18 cellular contexts compared by ENCODE assay signal in the genomic region with DNA sequence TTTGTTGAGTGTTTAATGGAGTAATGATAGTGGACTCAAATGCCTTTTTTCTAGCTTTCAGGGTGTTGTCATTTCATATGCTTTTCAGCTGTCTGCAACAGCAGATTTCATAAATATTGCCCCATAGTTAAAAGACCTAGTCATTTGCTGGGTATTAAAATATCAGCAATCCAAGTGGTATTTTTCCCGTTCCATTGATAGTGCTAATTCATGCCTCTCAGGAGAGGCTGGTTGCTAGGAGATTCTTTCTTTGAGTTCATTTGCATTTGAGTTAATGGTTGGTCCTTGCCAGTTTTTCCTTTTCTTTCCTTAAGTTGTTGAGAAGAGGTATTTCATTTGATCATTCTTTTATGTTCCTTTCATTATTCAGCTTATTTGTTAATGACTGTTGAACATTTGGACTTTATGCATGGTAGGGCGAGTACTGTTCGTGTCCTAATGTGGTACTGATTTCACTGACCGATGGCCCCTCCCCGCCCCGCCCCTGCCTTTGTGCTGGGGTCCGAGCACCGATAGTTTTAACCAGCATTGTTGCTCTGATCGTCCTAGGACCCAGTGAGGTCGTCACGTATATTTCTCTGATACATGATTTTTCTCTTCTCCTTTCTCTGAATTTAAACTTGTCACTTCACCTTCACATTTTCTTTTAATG.
A peak's percentile ranks its signal among the peaks of the same experiment; 100 is the strongest.
DNase-seq lines count a peak whose midpoint lies in the region; ATAC-seq and TF ChIP-seq lines count a peak whose summit lies in the region.
"Had no signal": no experiment of that assay in that cellular context is flagged by ENCODE, and none has a peak within 500 bp of the region (broad histone marks: within the 10 kb centered on the region; RNA-seq: fewer than 3 reads in every experiment).

No MANE protein-coding gene starts in this region.

- H3K4me3 ChIP-seq in HUES48 (ENCODE audit: low read depth, low read length): peak overlapping the region; percentile 60
- no peak overlapping the region for H3K4me3 ChIP-seq in astrocyte of the spinal cord (ENCODE audit: low read depth, low read length)
- H3K4me3 ChIP-seq in iPS-20b (ENCODE audit: low read length): peak overlapping the region; percentile 66
- no peak overlapping the region for H3K4me3 ChIP-seq in smooth muscle cell
- H3K4me3 ChIP-seq: ascending aorta, Peyer's patch, spleen, vagina had no signal

- DNase-seq in astrocyte of the spinal cord (ENCODE audit: low read depth, low spot score) (peak; percentile 37), smooth muscle cell (lab: John Stamatoyannopoulos, UW; ENCODE audit: unreplicated experiment) (no peak), NCI-H526 treated with DMSO at 0.1 percent for 48 hours (lab: John Stamatoyannopoulos, UW) (no peak), NCI-H2081 treated with DMSO at 0.1 percent for 48 hours (lab: John Stamatoyannopoulos, UW) (no peak)
- DNase-seq: activated CD4-positive, alpha-beta memory T cell treated with anti-CD3 and anti-CD28 coated beads, Interleukin-2, amount 10 ng/mL, durations not matched to agents 7 days and 5 days; CD4-positive, alpha-beta memory T cell; DND-41; foreskin keratinocyte; Karpas-422; NCI-H1436; NCI-H510A; Peyer's patch; spleen had no signal

- H3K27ac ChIP-seq in HUES48 (ENCODE audit: low read depth, low read length): peak overlapping the region; percentile 36
- peak overlapping the region; percentile 22 for H3K27ac ChIP-seq in iPS-20b (ENCODE audit: low read length)
- H3K27ac ChIP-seq in smooth muscle cell (ENCODE audit: low read depth): no peak overlapping the region
- H3K27ac ChIP-seq: ascending aorta, foreskin keratinocyte, Peyer's patch, spleen, vagina had no signal

- TF ChIP-seq CTCF in astrocyte of the spinal cord (IDR thresholded peaks at IDR 0.05; ENCODE audit: low read depth, low read length): no peak
- TF ChIP-seq CTCF in smooth muscle cell (IDR thresholded peaks at IDR 0.05; ENCODE audit: borderline replicate concordance, insufficient read depth, poor library complexity, severe bottlenecking): no peak

- peak overlapping the region; percentile 39 for H3K4me2 ChIP-seq in smooth muscle cell

- ATAC-seq in GM21576 (IDR thresholded peaks at IDR 0.05; ENCODE audit: unreplicated experiment): no peak
- ATAC-seq: foreskin keratinocyte had no signal

- no peaks in the 10 kb centered on the region for H3K36me3 ChIP-seq in HUES48 (ENCODE audit: control insufficient read depth, insufficient read depth, low read length)
- H3K36me3 ChIP-seq in iPS-20b (ENCODE audit: insufficient read depth, low read depth, low read length): no peaks in the 10 kb centered on the region
- H3K36me3 ChIP-seq in smooth muscle cell (ENCODE audit: low read depth): no peaks in the 10 kb centered on the region
- H3K36me3 ChIP-seq: ascending aorta, Peyer's patch, spleen, vagina had no signal

- H3K79me2 ChIP-seq in smooth muscle cell (ENCODE audit: low read depth): peaks cover 85% of the 10 kb centered on the region

- no peaks in the 10 kb centered on the region for H3K9me3 ChIP-seq in HUES48 (ENCODE audit: control insufficient read depth, insufficient read depth, low read length)
- no peaks in the 10 kb centered on the region for H3K9me3 ChIP-seq in iPS-20b (ENCODE audit: insufficient read depth, low read depth, low read length)
- no peaks in the 10 kb centered on the region for H3K9me3 ChIP-seq in smooth muscle cell (replicated peaks; ENCODE audit: low read depth)
- H3K9me3 ChIP-seq: ascending aorta, Peyer's patch, spleen, vagina had no signal

- 68% methylated on average over 11 of the region's 11 CpGs for WGBS in smooth muscle cell (ENCODE audit: low lambda C conversion rate)

- peaks cover 98% of the 10 kb centered on the region for H4K20me1 ChIP-seq in smooth muscle cell (ENCODE audit: low read depth)

- peaks cover 4% of the 10 kb centered on the region for H3F3A ChIP-seq in smooth muscle cell (ENCODE audit: low read depth)

- in situ Hi-C loops in astrocyte of the spinal cord (cut with HindIII; ENCODE audit: low sequenced_read_pairs): no loop called here

- peaks cover 66% of the 10 kb centered on the region for H3K4me1 ChIP-seq in HUES48 (ENCODE audit: control insufficient read depth, insufficient read depth, low read length)
- peaks cover 54% of the 10 kb centered on the region for H3K4me1 ChIP-seq in iPS-20b (ENCODE audit: insufficient read depth, low read length)
- H3K4me1 ChIP-seq in smooth muscle cell (ENCODE audit: low read depth): peaks cover 45% of the 10 kb centered on the region

- no peak overlapping the region for H2AFZ ChIP-seq in smooth muscle cell (ENCODE audit: low read depth)

- H3K9ac ChIP-seq in HUES48 (ENCODE audit: low read depth, low read length) (no peak overlapping the region), iPS-20b (ENCODE audit: low read depth, low read length) (peak overlapping the region; percentile 52; the same call in 1 of the 2 replicates), smooth muscle cell (ENCODE audit: low read depth) (no peak overlapping the region)

- H3K27me3 ChIP-seq in HUES48 (ENCODE audit: control insufficient read depth, insufficient read depth, low read length) (no peaks in the 10 kb centered on the region), iPS-20b (ENCODE audit: insufficient read depth, low read length) (no peaks in the 10 kb centered on the region), smooth muscle cell (ENCODE audit: low read depth) (no peaks in the 10 kb centered on the region)
- H3K27me3 ChIP-seq: ascending aorta, foreskin keratinocyte, Peyer's patch, spleen, vagina had no signal

Comparison
In these comparisons a context has a peak if more than half of its experiments do, and no peak if none do; other contexts are left out.
1. H3K4me3 ChIP-seq: peak in HUES48 (single experiment) and iPS-20b (single experiment); none in astrocyte of the spinal cord (single experiment) and smooth muscle cell (single experiment).